In the genomic region with DNA sequence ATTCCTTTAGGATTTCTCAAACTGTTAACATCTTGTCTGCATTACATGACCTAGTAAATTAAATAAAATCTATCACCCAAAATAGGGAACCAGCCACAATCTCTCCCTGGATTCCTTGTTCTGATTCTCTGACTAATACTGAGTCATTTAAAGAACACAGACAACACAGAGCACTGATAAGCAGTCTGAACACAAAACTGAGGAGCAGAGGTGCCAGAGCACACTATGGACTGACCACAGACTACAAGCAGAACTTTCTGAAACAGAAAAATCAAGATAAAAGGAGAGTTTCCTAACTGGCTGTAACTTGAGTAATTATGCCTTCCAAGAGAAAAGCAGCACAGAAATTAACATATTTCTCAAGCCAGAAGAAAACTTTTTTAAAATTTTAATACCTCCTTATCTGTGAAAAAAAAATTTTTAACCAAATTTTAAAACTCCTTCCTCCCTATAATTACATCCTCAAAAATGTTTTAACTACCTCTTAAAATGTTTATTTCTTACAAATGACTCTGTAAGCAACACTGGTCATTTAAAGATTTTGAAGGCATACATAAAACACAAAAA, we compare ENCODE assay signal across 8 cellular contexts.
DNase-seq lines count a peak whose midpoint lies in the region; ATAC-seq lines count a peak whose summit lies in the region.

No MANE protein-coding gene starts in this region.

- peak; percentile 82 for ATAC-seq in left lobe of liver
- ATAC-seq in HG02623 (IDR thresholded peaks at IDR 0.05; ENCODE audit: unreplicated experiment) = no peak
- ATAC-seq in GM21390 (IDR thresholded peaks at IDR 0.05; ENCODE audit: unreplicated experiment) = no peak

- peak; percentile 97 for DNase-seq in ELR (ENCODE audit: low read depth)
- DNase-seq in Kasumi-1 (lab: John Stamatoyannopoulos, UW) = peak; percentile 54 to 57
- DNase-seq in astrocyte of the hippocampus (ENCODE audit: low read depth, low spot score) = peak; percentile 93
- DNase-seq in left lobe of liver (ENCODE audit: low spot score) = no peak
- DNase-seq in putamen (ENCODE audit: low spot score) = no peak
- DNase-seq in superior temporal gyrus (ENCODE audit: extremely low spot score) = no peak

Comparison
In these comparisons a context has a peak if more than half of its experiments do, and no peak if none do; other contexts are left out.
1. DNase-seq: peak in ELR (single experiment), Kasumi-1 (2 of 2) and astrocyte of the hippocampus (single experiment); none in left lobe of liver (single experiment), putamen (single experiment) and superior temporal gyrus (single experiment).